ENCODE assay signal across 34 cellular contexts in the genomic region with DNA sequence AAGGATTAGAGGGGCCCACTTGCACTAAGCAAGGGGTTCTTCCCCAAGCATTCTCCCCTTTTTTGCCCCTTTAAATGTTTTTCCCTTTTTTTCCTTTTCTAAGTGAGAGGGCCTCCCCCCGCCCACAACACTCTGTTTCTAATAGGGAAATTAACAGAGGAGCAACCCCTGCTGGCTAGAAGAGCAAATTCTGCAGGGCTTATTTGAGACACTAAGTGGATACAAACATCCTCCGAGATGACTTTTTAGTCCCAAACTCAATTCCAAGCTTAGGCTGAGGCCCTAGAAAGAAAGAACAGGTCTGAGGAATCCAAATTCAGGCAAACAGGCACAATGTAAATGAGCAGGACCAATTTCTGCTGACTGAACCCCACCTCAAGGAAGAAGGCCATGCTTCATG.
"Had no signal": no experiment of that assay in that cellular context is flagged by ENCODE, and none has a peak within 500 bp of the region (broad histone marks: within the 10 kb centered on the region; RNA-seq: fewer than 3 reads in every experiment).

No MANE protein-coding gene starts in this region.

- H3K4me3 Mint-ChIP-seq: activated naive CD4-positive, alpha-beta T cell treated with anti-CD3 and anti-CD28 coated beads for 36 hours; activated naive CD8-positive, alpha-beta T cell treated with anti-CD3 and anti-CD28 coated beads for 36 hours; activated T-helper 1 cell treated with anti-CD3 and anti-CD28 coated beads, Interleukin-12 subunit alpha, Interleukin-12 subunit beta, Interleukin-2, Interleukin-4 antibody, amounts not matched to agents 30 ng/mL and 10 ng/mL and 1 ng/mL, durations not matched to agents 14 hours and 24 hours and 36 hours; immature natural killer cell; naive thymus-derived CD4-positive, alpha-beta T cell; stimulated activated memory B cell treated with anti-CD40 and anti-IgM and Interleukin-4, amounts not matched to agents 10 μg/mL and 1 μg/mL and 100 μg/mL, for 72 hours; stimulated activated naive CD8-positive, alpha-beta T cell treated with anti-CD3 and anti-CD28 coated beads, Interleukin-15, amount 100 ng/mL, for 72 hours; type B pancreatic cell had no signal

- DNase-seq: activated CD4-positive, alpha-beta T cell treated with anti-CD3 and anti-CD28 coated beads for 48 hours; activated CD4-positive, alpha-beta T cell treated with anti-CD3 and anti-CD28 coated beads, Interleukin-2, amount 50 U/mL, for 48 hours; activated CD8-positive, alpha-beta memory T cell treated with anti-CD3 and anti-CD28 coated beads, Interleukin-2, amount 50 U/mL, for 4 hours; activated effector memory CD4-positive, alpha-beta T cell treated with anti-CD3 and anti-CD28 coated beads, Interleukin-2, amount 50 U/mL, for 16 hours; activated naive CD4-positive, alpha-beta T cell treated with anti-CD3 and anti-CD28 coated beads for 36 hours; activated naive CD8-positive, alpha-beta T cell treated with anti-CD3 and anti-CD28 coated beads for 36 hours; activated T-cell treated with anti-CD3 and anti-CD28 coated beads, Interleukin-2, amount 50 U/mL, for 1 hour; adrenal gland; aorta; body of pancreas; dermis blood vessel endothelial cell; effector CD4-positive, alpha-beta T cell; gastrocnemius medialis; immature natural killer cell; midbrain; naive thymus-derived CD4-positive, alpha-beta T cell; nucleus accumbens; pancreas; retina; sigmoid colon; small intestine; stimulated activated CD4-positive, alpha-beta T cell treated with anti-CD3 and anti-CD28 coated beads, Interleukin-4, amount 100 ng/mL, for 24 hours; stimulated activated naive CD8-positive, alpha-beta T cell treated with anti-CD3 and anti-CD28 coated beads, Interleukin-15, amount 100 ng/mL, for 72 hours; substantia nigra; T-helper 9 cell; uterus had no signal

- H3K9me3 Mint-ChIP-seq: activated naive CD4-positive, alpha-beta T cell treated with anti-CD3 and anti-CD28 coated beads for 36 hours; activated naive CD8-positive, alpha-beta T cell treated with anti-CD3 and anti-CD28 coated beads for 36 hours; activated T-helper 1 cell treated with anti-CD3 and anti-CD28 coated beads, Interleukin-12 subunit alpha, Interleukin-12 subunit beta, Interleukin-2, Interleukin-4 antibody, amounts not matched to agents 30 ng/mL and 10 ng/mL and 1 ng/mL, durations not matched to agents 14 hours and 24 hours and 36 hours; immature natural killer cell; naive thymus-derived CD4-positive, alpha-beta T cell; stimulated activated memory B cell treated with anti-CD40 and anti-IgM and Interleukin-4, amounts not matched to agents 10 μg/mL and 1 μg/mL and 100 μg/mL, for 72 hours; stimulated activated naive CD8-positive, alpha-beta T cell treated with anti-CD3 and anti-CD28 coated beads, Interleukin-15, amount 100 ng/mL, for 72 hours; type B pancreatic cell had no signal

- H3K9me3 ChIP-seq: adrenal gland, body of pancreas, gastrocnemius medialis, pancreas, prostate gland, sigmoid colon, uterus had no signal

- H3K36me3 Mint-ChIP-seq: activated naive CD8-positive, alpha-beta T cell treated with anti-CD3 and anti-CD28 coated beads for 36 hours; immature natural killer cell; naive thymus-derived CD4-positive, alpha-beta T cell; stimulated activated memory B cell treated with anti-CD40 and anti-IgM and Interleukin-4, amounts not matched to agents 10 μg/mL and 1 μg/mL and 100 μg/mL, for 72 hours; type B pancreatic cell had no signal

- H3K4me1 ChIP-seq: adrenal gland, body of pancreas, gastrocnemius medialis, pancreas, prostate gland, sigmoid colon, uterus had no signal

- H3K36me3 ChIP-seq: adrenal gland, gastrocnemius medialis, pancreas, prostate gland, sigmoid colon, uterus had no signal

- H3K27ac Mint-ChIP-seq: activated naive CD4-positive, alpha-beta T cell treated with anti-CD3 and anti-CD28 coated beads for 36 hours; activated naive CD8-positive, alpha-beta T cell treated with anti-CD3 and anti-CD28 coated beads for 36 hours; activated T-helper 1 cell treated with anti-CD3 and anti-CD28 coated beads, Interleukin-12 subunit alpha, Interleukin-12 subunit beta, Interleukin-2, Interleukin-4 antibody, amounts not matched to agents 30 ng/mL and 10 ng/mL and 1 ng/mL, durations not matched to agents 14 hours and 24 hours and 36 hours; immature natural killer cell; naive thymus-derived CD4-positive, alpha-beta T cell; stimulated activated memory B cell treated with anti-CD40 and anti-IgM and Interleukin-4, amounts not matched to agents 10 μg/mL and 1 μg/mL and 100 μg/mL, for 72 hours; stimulated activated naive CD8-positive, alpha-beta T cell treated with anti-CD3 and anti-CD28 coated beads, Interleukin-15, amount 100 ng/mL, for 72 hours; type B pancreatic cell had no signal

- H3K27ac ChIP-seq: adrenal gland, body of pancreas, epithelial cell of prostate, gastrocnemius medialis, hepatocyte, pancreas, prostate gland, sigmoid colon, uterus, VCaP had no signal

- ATAC-seq: activated CD4-positive, CD25-positive, alpha-beta regulatory T cell treated with anti-CD3 and anti-CD28 coated beads, Interleukin-2, amount 50 U/mL, for 24 hours; body of pancreas; gastrocnemius medialis; naive thymus-derived CD4-positive, alpha-beta T cell; pancreas; stimulated activated memory B cell treated with anti-CD40 and anti-IgM and Interleukin-4, amounts not matched to agents 10 μg/mL and 1 μg/mL and 100 μg/mL, for 72 hours; stimulated activated naive CD8-positive, alpha-beta T cell treated with anti-CD3 and anti-CD28 coated beads, Interleukin-15, amount 100 ng/mL, for 72 hours had no signal

- H3K27me3 ChIP-seq: adrenal gland, body of pancreas, gastrocnemius medialis, hepatocyte, pancreas, sigmoid colon, uterus had no signal

- H3K4me3 ChIP-seq: adrenal gland, body of pancreas, gastrocnemius medialis, hepatocyte, pancreas, prostate gland, sigmoid colon, uterus had no signal

- H3K4me1 Mint-ChIP-seq: activated naive CD8-positive, alpha-beta T cell treated with anti-CD3 and anti-CD28 coated beads for 36 hours; immature natural killer cell; stimulated activated memory B cell treated with anti-CD40 and anti-IgM and Interleukin-4, amounts not matched to agents 10 μg/mL and 1 μg/mL and 100 μg/mL, for 72 hours had no signal

- H3K27me3 Mint-ChIP-seq: activated naive CD8-positive, alpha-beta T cell treated with anti-CD3 and anti-CD28 coated beads for 36 hours had no signal
